ENCODE assay signal across 17 cellular contexts in genomic region chr4:139669859-139670258, GRCh38.
"Had no signal": no experiment of that assay in that cellular context is flagged by ENCODE, and none has a peak within 500 bp of the region (broad histone marks: within the 10 kb centered on the region; RNA-seq: fewer than 3 reads in every experiment).

No MANE protein-coding gene starts in this region.

- H3K9me3 ChIP-seq: ascending aorta, esophagus muscularis mucosa, gastroesophageal sphincter, heart left ventricle, thyroid gland had no signal

- H3K27me3 Mint-ChIP-seq: central memory CD8-positive, alpha-beta T cell; natural killer cell treated with Interleukin-12 subunit alpha and Interleukin-12 subunit beta and Interleukin-15 and Interleukin-18, amount 100 ng/mL, for 72 hours had no signal

- H3K9me3 Mint-ChIP-seq: central memory CD8-positive, alpha-beta T cell; natural killer cell treated with Interleukin-12 subunit alpha and Interleukin-12 subunit beta and Interleukin-15 and Interleukin-18, amount 100 ng/mL, for 72 hours had no signal

- H3K4me3 ChIP-seq: ascending aorta, coronary artery, esophagus muscularis mucosa, gastroesophageal sphincter, heart left ventricle, thyroid gland had no signal

- H3K36me3 ChIP-seq: thyroid gland had no signal

- H3K4me3 Mint-ChIP-seq: central memory CD8-positive, alpha-beta T cell; natural killer cell treated with Interleukin-12 subunit alpha and Interleukin-12 subunit beta and Interleukin-15 and Interleukin-18, amount 100 ng/mL, for 72 hours had no signal

- DNase-seq: activated CD4-positive, CD25-positive, alpha-beta regulatory T cell treated with anti-CD3 and anti-CD28 coated beads, Interleukin-2, amount 50 U/mL, for 72 hours; activated CD8-positive, alpha-beta memory T cell treated with anti-CD3 and anti-CD28 coated beads for 24 hours; activated CD8-positive, alpha-beta memory T cell treated with anti-CD3 and anti-CD28 coated beads, Interleukin-2, amount 50 U/mL, for 48 hours; activated effector memory CD4-positive, alpha-beta T cell treated with Interleukin-2 at 50 U/mL for 16 hours; activated naive CD4-positive, alpha-beta T cell treated with anti-CD3 and anti-CD28 coated beads, Interleukin-2, amount 50 U/mL, for 16 hours; activated T-cell treated with anti-CD3 and anti-CD28 coated beads, Interleukin-2, amount 50 U/mL, for 48 hours; heart left ventricle; nucleus accumbens; stimulated activated CD8-positive, alpha-beta memory T cell treated with anti-CD3 and anti-CD28 coated beads, Interleukin-4, amount 100 ng/mL, for 48 hours; stimulated activated naive CD4-positive, alpha-beta T cell treated with Interleukin-2 at 50 U/mL for 16 hours; thyroid gland had no signal

- H3K36me3 Mint-ChIP-seq: natural killer cell treated with Interleukin-12 subunit alpha and Interleukin-12 subunit beta and Interleukin-15 and Interleukin-18, amount 100 ng/mL, for 72 hours had no signal

- ATAC-seq: gastroesophageal sphincter; heart left ventricle; natural killer cell treated with Interleukin-12 subunit alpha and Interleukin-12 subunit beta and Interleukin-15 and Interleukin-18, amount 100 ng/mL, for 72 hours had no signal

- H3K27me3 ChIP-seq: ascending aorta, esophagus muscularis mucosa, gastroesophageal sphincter, heart left ventricle, thyroid gland had no signal

- H3K27ac ChIP-seq: ascending aorta, coronary artery, esophagus muscularis mucosa, gastroesophageal sphincter, heart left ventricle, thyroid gland had no signal
